Comparison of ENCODE assay signal across 17 cellular contexts in genomic region chr10:103626178-103626577, GRCh38.
"Had no signal": no experiment of that assay in that cellular context is flagged by ENCODE, and none has a peak within 500 bp of the region (broad histone marks: within the 10 kb centered on the region; RNA-seq: fewer than 3 reads in every experiment).

No MANE protein-coding gene starts in this region.

- H3K4me3 ChIP-seq: psoas muscle, right lobe of liver, suprapubic skin had no signal

- DNase-seq: activated CD4-positive, alpha-beta T cell treated with anti-CD3 and anti-CD28 coated beads, Interleukin-2, amount 10 ng/mL, durations not matched to agents 7 days and 5 days; activated CD8-positive, alpha-beta memory T cell treated with anti-CD3 and anti-CD28 coated beads, Interleukin-2, amount 50 U/mL, for 4 hours; activated effector memory CD4-positive, alpha-beta T cell treated with Interleukin-2 at 50 U/mL for 16 hours; activated naive CD4-positive, alpha-beta T cell treated with anti-CD3 and anti-CD28 coated beads, Interleukin-2, amount 10 ng/mL, durations not matched to agents 7 days and 5 days; activated naive CD8-positive, alpha-beta T cell treated with anti-CD3 and anti-CD28 coated beads, Interleukin-2, amount 50 U/mL, for 24 hours; activated T-cell treated with anti-CD3 and anti-CD28 coated beads, Interleukin-2, amount 50 U/mL, for 4 hours; effector memory CD8-positive, alpha-beta T cell; glutamatergic neuron; naive B cell; psoas muscle; right lobe of liver; small intestine; stimulated activated CD4-positive, alpha-beta T cell treated with anti-CD3 and anti-CD28 coated beads, Interleukin-15, amount 100 ng/mL, for 24 hours; stimulated activated CD4-positive, alpha-beta T cell treated with anti-CD3 and anti-CD28 coated beads, Interleukin-2, amount 100 ng/mL, for 48 hours; T-cell; T-helper 9 cell had no signal

- H3K4me1 ChIP-seq: right lobe of liver had no signal

- ATAC-seq: activated naive CD8-positive, alpha-beta T cell treated with anti-CD3 and anti-CD28 coated beads, Interleukin-2, amount 50 U/mL, for 24 hours; activated T-cell treated with anti-CD3 and anti-CD28 coated beads, Interleukin-2, amount 50 U/mL, for 4 hours; effector memory CD8-positive, alpha-beta T cell; psoas muscle; right lobe of liver; T-cell had no signal

- H3K27ac ChIP-seq: psoas muscle, right lobe of liver, suprapubic skin had no signal

- H3K9me3 ChIP-seq: psoas muscle, right lobe of liver, suprapubic skin had no signal
